ENCODE assay signal across 28 cellular contexts in the genomic region with DNA sequence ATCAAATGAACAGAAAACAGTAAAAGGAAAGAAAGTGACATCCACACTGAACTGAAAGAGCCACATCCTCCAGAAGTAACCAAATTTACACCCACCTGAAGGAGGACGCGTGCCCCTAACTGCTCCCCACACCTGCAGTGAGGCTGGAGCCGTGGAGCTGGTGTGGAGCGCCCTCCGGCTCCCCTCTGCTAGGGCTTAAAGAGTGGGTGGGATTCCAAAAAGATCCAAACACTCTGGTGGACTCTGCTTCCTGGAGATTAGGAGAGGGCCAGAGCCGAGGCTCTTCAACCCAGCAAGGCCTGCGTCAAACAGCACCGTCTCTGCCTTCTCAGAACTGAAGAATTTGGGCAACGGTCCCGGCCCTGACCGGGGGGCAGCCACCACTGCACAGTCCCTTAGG. TPM values are rescaled to one million over a fixed set of nuclear protein-coding genes. Genes with fewer than 3 reads are reported as not detected.
A peak's percentile ranks its signal among the peaks of the same experiment; 100 is the strongest.
DNase-seq lines count a peak whose midpoint lies in the region; ATAC-seq, FAIRE-seq and TF ChIP-seq lines count a peak whose summit lies in the region.
"Had no signal": no experiment of that assay in that cellular context is flagged by ENCODE, and none has a peak within 500 bp of the region (broad histone marks: within the 10 kb centered on the region; RNA-seq: fewer than 3 reads in every experiment).

No MANE protein-coding gene starts in this region.

- H3K27me3 ChIP-seq in aorta (ENCODE audit: control insufficient read depth in 1 of 2, insufficient read depth in 2 of 2, low read length in 1 of 2), result no peaks in the 10 kb centered on the region
- H3K27me3 ChIP-seq: BE2C had no signal

- H3K4me1 ChIP-seq in kidney (ENCODE audit: control insufficient read depth in 1 of 2, insufficient read depth in 1 of 2, low read depth in 1 of 2, low read length in 2 of 2), result no peaks in the 10 kb centered on the region
- no peaks in the 10 kb centered on the region for H3K4me1 ChIP-seq in aorta (ENCODE audit: control insufficient read depth in 1 of 2, insufficient read depth in 2 of 2, low read length in 2 of 2)
- H3K4me1 ChIP-seq: A549 had no signal

- H3K36me3 ChIP-seq in kidney (ENCODE audit: control insufficient read depth in 1 of 2, insufficient read depth in 2 of 2, low read length in 2 of 2) (peaks cover 0 to 4% of the 10 kb centered on the region in 2 donors), aorta (ENCODE audit: control insufficient read depth in 1 of 2, insufficient read depth in 2 of 2, low read length in 1 of 2) (no peaks in the 10 kb centered on the region)
- H3K36me3 ChIP-seq: BE2C had no signal

- no peak overlapping the region for H3K9ac ChIP-seq in kidney (ENCODE audit: low read length in 2 of 2)

- FAIRE-seq in kidney (lab: Jason Lieb, UNC), result no peak
- FAIRE-seq: A549, D721Med, GM12878, GM12892, GM18507, GM19239 had no signal

- WGBS in aorta, 2 donors, result 93 to 95% methylated on average over 11 of the region's 11 CpGs

- TF ChIP-seq CTCF in kidney (IDR thresholded peaks at IDR 0.05; ENCODE audit: borderline replicate concordance, extremely low read depth, insufficient read depth) (no peak), GM20000 (IDR thresholded peaks at IDR 0.05; ENCODE audit: extremely low read depth, missing control alignments) (no peak)

- H3K4me3 ChIP-seq in kidney (ENCODE audit: low read length in 2 of 2) (no peak overlapping the region), aorta (ENCODE audit: low read length in 2 of 2) (no peak overlapping the region)
- H3K4me3 ChIP-seq: A549, GM12878 had no signal

- DNase-seq in Right ventricle myocardium inferior (ENCODE audit: missing footprints) (peak; percentile 52), left ventricle myocardium superior (no peak), D341Med (ENCODE audit: low spot score) (peak; percentile 24), kidney (peak; percentile 32), aorta (no peak), GM20000 (ENCODE audit: low spot score) (no peak), DMS 273 treated with DMSO at 0.1 percent for 48 hours (lab: John Stamatoyannopoulos, UW) (no peak)
- DNase-seq: ACHN; BE2C; C1 segment of cervical spinal cord; CD4-positive, alpha-beta memory T cell; CD4-positive, CD25-positive, alpha-beta regulatory T cell; CD8-positive, alpha-beta memory T cell; COR-L47; DMS153; DMS53; DMS79; DND-41; EL; GDM1 had no signal

- no peaks in the 10 kb centered on the region for H3K9me3 ChIP-seq in kidney (ENCODE audit: control insufficient read depth in 1 of 2, low read length in 2 of 2)
- H3K9me3 ChIP-seq in aorta (ENCODE audit: control insufficient read depth, low read length), result no peaks in the 10 kb centered on the region
- H3K9me3 ChIP-seq: A549, BE2C had no signal

- ATAC-seq in Right ventricle myocardium inferior (no peak), left ventricle myocardium superior (no peak), aorta (ENCODE audit: low FRiP score) (peak; percentile 48), GM18519 (IDR thresholded peaks at IDR 0.05; ENCODE audit: low FRiP score, unreplicated experiment) (no peak)
- ATAC-seq: A549, GM12878 had no signal

- H3K27ac ChIP-seq in kidney (ENCODE audit: low read depth in 2 of 2, low read length in 2 of 2), result no peak overlapping the region
- no peak overlapping the region for H3K27ac ChIP-seq in aorta (ENCODE audit: low read depth in 1 of 2, low read length in 2 of 2)
- H3K27ac ChIP-seq: 22Rv1, A549 had no signal

- intact Hi-C loops in Right ventricle myocardium inferior (cut with DNase I), result no loop called here
- intact Hi-C loops in left ventricle myocardium superior (cut with micrococcal nuclease), result no loop called here
- intact Hi-C loops in kidney (cut with DNase I), result no loop called here
- intact Hi-C loops in aorta (cut with DNase I), result no loop called here

RNA-seq across cellular contexts. Expression of a gene that starts 15.2 kb away (rescaled TPM):
- total RNA-seq in Right ventricle myocardium inferior (5.4 TPM), left ventricle myocardium superior (5.8 TPM), kidney (22.6 TPM), aorta (10 to 100 TPM in 1 of 2 donors, 1 to 10 TPM in 1; 3.3 to 11.3 TPM)
- polyA plus RNA-seq in kidney (ENCODE audit: insufficient read depth, low read depth, low replicate concordance) (5.1 TPM), aorta (1 to 10 TPM; 2.6 to 6.8 TPM)
- polyA plus RNA-seq: CD4-positive, alpha-beta memory T cell; CD4-positive, CD25-positive, alpha-beta regulatory T cell; CD8-positive, alpha-beta memory T cell had no signal

RNA-seq across cellular contexts. Expression of a gene that starts 16.0 kb away (rescaled TPM):
- total RNA-seq in Right ventricle myocardium inferior (16.3 TPM), left ventricle myocardium superior (13.1 TPM), kidney (68.0 TPM), aorta (10 to 100 TPM; 42.5 to 43.6 TPM)
- polyA plus RNA-seq in kidney (ENCODE audit: insufficient read depth, low read depth, low replicate concordance) (9.1 TPM), aorta (10 to 100 TPM in 1 of 2 donors, 1 to 10 TPM in 1; 6.4 to 12.8 TPM)

RNA-seq across cellular contexts. Expression of a gene that starts 49.7 kb away (rescaled TPM):
- total RNA-seq in Right ventricle myocardium inferior (46.0 TPM), left ventricle myocardium superior (45.8 TPM), kidney (62.3 TPM), aorta (10 to 100 TPM; 48.0 to 82.2 TPM)
- polyA plus RNA-seq in kidney (ENCODE audit: insufficient read depth, low read depth, low replicate concordance) (78.7 TPM), aorta (10 to 100 TPM; 24.8 to 43.6 TPM)

Comparison
In these comparisons a context has a peak if more than half of its experiments do, and no peak if none do; other contexts are left out.
1. DNase-seq: peak in Right ventricle myocardium inferior (single experiment), D341Med (single experiment) and kidney (single experiment); none in left ventricle myocardium superior (single experiment), aorta (0 of 2), GM20000 (single experiment) and DMS 273 treated with DMSO at 0.1 percent for 48 hours (single experiment).